ENCODE assay signal across 23 cellular contexts in genomic region chr18:21433436-21433835, GRCh38.
"Had no signal": no experiment of that assay in that cellular context is flagged by ENCODE, and none has a peak within 500 bp of the region (broad histone marks: within the 10 kb centered on the region; RNA-seq: fewer than 3 reads in every experiment).

No MANE protein-coding gene starts in this region.

- H3K36me3 ChIP-seq: cardiac muscle cell, left lung, tibial artery had no signal

- H3K9me3 ChIP-seq: left lung, tibial artery had no signal

- H3K4me1 ChIP-seq: left lung, tibial artery had no signal

- H3K27me3 ChIP-seq: cardiac muscle cell, left lung, tibial artery had no signal

- FAIRE-seq: astrocyte, endothelial cell of umbilical vein, islet of Langerhans, urothelium cell line had no signal

- DNase-seq: activated CD4-positive, alpha-beta T cell treated with anti-CD3 and anti-CD28 coated beads, Interleukin-2, amount 50 U/mL, for 1 hour; activated CD4-positive, CD25-positive, alpha-beta regulatory T cell treated with anti-CD3 and anti-CD28 coated beads, Interleukin-2, amount 50 U/mL, for 72 hours; activated CD8-positive, alpha-beta memory T cell treated with anti-CD3 and anti-CD28 coated beads, Interleukin-2, amount 50 U/mL, for 48 hours; activated effector memory CD4-positive, alpha-beta T cell treated with anti-CD3 and anti-CD28 coated beads, Interleukin-2, amount 50 U/mL, for 16 hours; activated naive CD4-positive, alpha-beta T cell treated with anti-CD3 and anti-CD28 coated beads, Interleukin-2, amount 50 U/mL, for 16 hours; activated T-cell treated with anti-CD3 and anti-CD28 coated beads, Interleukin-2, amount 50 U/mL, for 48 hours; effector memory CD4-positive, alpha-beta T cell; foreskin melanocyte; glutamatergic neuron; hippocampal formation; left lung; occipital lobe; posterior cingulate gyrus; stimulated activated CD4-positive, alpha-beta T cell treated with anti-CD3 and anti-CD28 coated beads, Interleukin-2, amount 100 ng/mL, for 24 hours; stimulated activated naive CD4-positive, alpha-beta T cell treated with Interleukin-2 at 50 U/mL for 16 hours; T1000; tibial artery had no signal

- H3K4me3 ChIP-seq: cardiac muscle cell, left lung, tibial artery had no signal

- H3K27ac ChIP-seq: cardiac muscle cell, left lung, tibial artery, VCaP had no signal
